9 cellular contexts compared by ENCODE assay signal in the genomic region with DNA sequence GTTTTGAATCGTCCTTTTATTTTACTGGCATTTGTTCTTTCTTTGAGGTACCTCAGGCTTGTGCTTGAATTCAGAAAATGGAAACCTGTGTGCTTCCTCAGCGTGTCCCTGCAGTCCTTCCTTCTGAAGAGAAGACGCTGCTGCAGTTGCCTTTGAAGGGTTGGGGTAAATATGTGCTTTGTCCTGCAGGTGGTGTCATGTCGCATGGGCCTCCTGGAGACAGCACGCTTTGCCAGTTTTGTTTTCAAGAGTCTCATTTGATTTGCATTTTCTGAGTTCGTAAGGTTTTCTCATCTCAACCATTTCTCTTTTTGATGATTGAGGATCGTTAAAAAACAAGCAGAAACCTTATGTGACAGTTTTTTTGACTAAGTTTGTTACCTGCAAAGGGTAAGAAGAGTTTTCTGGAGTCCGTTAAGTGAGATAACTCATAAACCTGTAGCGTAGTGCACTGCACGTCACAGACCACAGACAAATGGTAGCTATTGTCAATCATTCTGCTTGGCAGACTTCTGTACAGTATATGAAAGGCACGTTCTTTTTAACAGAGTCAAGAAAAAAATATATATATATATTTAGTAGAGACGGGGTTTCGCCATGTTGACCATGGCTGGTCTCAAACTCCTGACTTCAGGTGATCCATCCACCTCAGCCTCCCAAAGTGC. TPM values are rescaled to one million over a fixed set of nuclear protein-coding genes. Genes with fewer than 3 reads are reported as not detected.
DNase-seq lines count a peak whose midpoint lies in the region; ATAC-seq and TF ChIP-seq lines count a peak whose summit lies in the region.
"Had no signal": no experiment of that assay in that cellular context is flagged by ENCODE, and none has a peak within 500 bp of the region (broad histone marks: within the 10 kb centered on the region; RNA-seq: fewer than 3 reads in every experiment).

No MANE protein-coding gene starts in this region.

- intact Hi-C loops in OCI-LY7 (cut with micrococcal nuclease; ENCODE audit: unreplicated experiment), result no loop called here

- H3K27ac ChIP-seq in OCI-LY7 (ENCODE audit: low read depth, low read length, poor library complexity, severe bottlenecking), result no peak overlapping the region

- no peak overlapping the region for H3K4me3 ChIP-seq in OCI-LY7 (ENCODE audit: low read depth, low read length, poor library complexity, severe bottlenecking)

- TF ChIP-seq POLR2A in GM18505 (IDR thresholded peaks at IDR 0.05; ENCODE audit: borderline replicate concordance, extremely low read depth, insufficient read depth, insufficient read length), result no peak

- no peaks in the 10 kb centered on the region for H3K4me1 ChIP-seq in OCI-LY7 (ENCODE audit: insufficient read depth, low read length, poor library complexity, severe bottlenecking)

- no peak overlapping the region for H2AFZ ChIP-seq in OCI-LY7 (ENCODE audit: low read length)

- no peak overlapping the region for H3K4me2 ChIP-seq in OCI-LY7 (ENCODE audit: low read length)

- ATAC-seq in GM19397 (IDR thresholded peaks at IDR 0.05; ENCODE audit: unreplicated experiment), result peak; percentile 59
- no peak for ATAC-seq in GM19328 (IDR thresholded peaks at IDR 0.05; ENCODE audit: unreplicated experiment)
- ATAC-seq in GM18505 (IDR thresholded peaks at IDR 0.05; ENCODE audit: unreplicated experiment), result no peak

- H4K20me1 ChIP-seq in OCI-LY7 (ENCODE audit: insufficient read depth, low read length), result no peaks in the 10 kb centered on the region

- peaks cover 50% of the 10 kb centered on the region for H3K36me3 ChIP-seq in OCI-LY7 (ENCODE audit: insufficient read depth, low read length)

- H3K9me2 ChIP-seq in OCI-LY7 (ENCODE audit: insufficient read depth, low read length), result no peaks in the 10 kb centered on the region

- peak; percentile 72 for TF ChIP-seq CTCF in OCI-LY7 (conservative IDR thresholded peaks at IDR 0.05; ENCODE audit: low read length)

- peak; percentile 14 for DNase-seq in COLO668 (lab: John Stamatoyannopoulos, UW; ENCODE audit: unreplicated experiment)
- peak; percentile 50 for DNase-seq in OCI-LY7 (ENCODE audit: low spot score)
- DNase-seq in glomerular visceral epithelial cell (ENCODE audit: extremely low spot score), result peak; percentile 30
- no peak for DNase-seq in pons (ENCODE audit: low spot score)
- DNase-seq in activated effector memory CD4-positive, alpha-beta T cell treated with Interleukin-2 at 50 U/mL for 16 hours, result no peak
- DNase-seq: activated T-cell treated with anti-CD3 and anti-CD28 coated beads, Interleukin-2, amount 50 U/mL, for 72 hours had no signal

- no peaks in the 10 kb centered on the region for H3K9me3 ChIP-seq in OCI-LY7 (ENCODE audit: low read length)

- no peaks in the 10 kb centered on the region for H3K79me2 ChIP-seq in OCI-LY7 (ENCODE audit: insufficient read depth, low read depth, low read length)

- POLR2A ChIA-PET in OCI-LY7 (lab: Charles Lee), result no interaction called here

- BruUV-seq in OCI-LY7 (replicated peaks; lab: Mats Ljungman, UMichigan), result TSS peak; percentile 29

- CTCF ChIA-PET in OCI-LY7 (lab: Charles Lee; ENCODE audit: unreplicated experiment), result no interaction called here

RNA-seq across cellular contexts. Expression of a gene that starts 57.0 kb away (rescaled TPM):
- total RNA-seq in OCI-LY7 (2014; rRNA removed; shearing (Covaris generic)), result 138 and 168 TPM in 2 replicates
- total RNA-seq in OCI-LY7 (2022), result 128 and 135 TPM in 2 replicates

RNA-seq across cellular contexts. Expression of a gene that starts 57.3 kb away (rescaled TPM):
- total RNA-seq in OCI-LY7 (2014; rRNA removed; shearing (Covaris generic)), result 55.7 and 70.2 TPM in 2 replicates
- 92.1 and 105 TPM in 2 replicates for total RNA-seq in OCI-LY7 (2022)

Comparison
In these comparisons a context has a peak if more than half of its experiments do, and no peak if none do; other contexts are left out.
1. DNase-seq: peak in COLO668 (single experiment), OCI-LY7 (single experiment) and glomerular visceral epithelial cell (single experiment); none in pons (single experiment) and activated effector memory CD4-positive, alpha-beta T cell treated with Interleukin-2 at 50 U/mL for 16 hours (single experiment).